ENCODE assay signal across 11 cellular contexts in genomic region chr1:228648647-228649383, GRCh38.
A peak's percentile ranks its signal among the peaks of the same experiment; 100 is the strongest.
DNase-seq lines count a peak whose midpoint lies in the region; ATAC-seq and TF ChIP-seq lines count a peak whose summit lies in the region.
"Had no signal": no experiment of that assay in that cellular context is flagged by ENCODE, and none has a peak within 500 bp of the region (broad histone marks: within the 10 kb centered on the region; RNA-seq: fewer than 3 reads in every experiment).

No MANE protein-coding gene starts in this region.

- ATAC-seq in naive thymus-derived CD8-positive, alpha-beta T cell: no peak

- POLR2A ChIA-PET in naive thymus-derived CD8-positive, alpha-beta T cell (lab: Charles Lee): no interaction called here

- DNase-seq in CD14-positive monocyte (ENCODE audit: low spot score) (no peak), HFFc6 (no peak), adipocyte (ENCODE audit: low read depth) (no peak), UCSD-AML1 (lab: John Stamatoyannopoulos, UW; ENCODE audit: unreplicated experiment) (no peak), cerebellar cortex (ENCODE audit: low spot score) (no peak), NCI-H2081 (lab: John Stamatoyannopoulos, UW) (no peak)
- DNase-seq in naive thymus-derived CD8-positive, alpha-beta T cell: no peak
- DNase-seq in activated effector memory CD4-positive, alpha-beta T cell treated with anti-CD3 and anti-CD28 coated beads, Interleukin-2, amount 50 U/mL, for 16 hours: no peak
- DNase-seq: hippocampal formation, NCI-H187, nucleus accumbens had no signal

- H3K4me1 Mint-ChIP-seq in CD14-positive monocyte (peaks cover 28% of the 10 kb centered on the region), HFFc6 (ENCODE audit: low read depth) (peaks cover 34% of the 10 kb centered on the region)
- H3K4me1 Mint-ChIP-seq in naive thymus-derived CD8-positive, alpha-beta T cell: peaks cover 19 to 35% (median 31%) of the 10 kb centered on the region in 4 donors

- peaks cover 20 to 29% of the 10 kb centered on the region in 2 donors for H3K36me3 Mint-ChIP-seq in CD14-positive monocyte
- no peaks in the 10 kb centered on the region for H3K36me3 Mint-ChIP-seq in HFFc6 (ENCODE audit: low read depth)
- peaks cover 0 to 3% (median 0%) of the 10 kb centered on the region in 3 donors for H3K36me3 Mint-ChIP-seq in naive thymus-derived CD8-positive, alpha-beta T cell

- peaks cover 16% of the 10 kb centered on the region for H3K27me3 ChIP-seq in adipocyte (replicated peaks; ENCODE audit: control insufficient read depth, insufficient read depth, low read length)

- intact Hi-C loops in CD14-positive monocyte (cut with micrococcal nuclease): no loop called here

- H3K4me1 ChIP-seq in adipocyte (ENCODE audit: control insufficient read depth, insufficient read depth, low read length): peaks cover 23% of the 10 kb centered on the region

- peaks cover 52 to 67% (median 61%) of the 10 kb centered on the region in 3 donors for H3K27me3 Mint-ChIP-seq in CD14-positive monocyte (ENCODE audit: low read depth in 3 of 3)
- peaks cover 8% of the 10 kb centered on the region for H3K27me3 Mint-ChIP-seq in HFFc6 (ENCODE audit: insufficient read depth)
- peaks cover 16 to 67% (median 50%) of the 10 kb centered on the region in 5 donors for H3K27me3 Mint-ChIP-seq in naive thymus-derived CD8-positive, alpha-beta T cell

- no peak overlapping the region for H3K27ac Mint-ChIP-seq in CD14-positive monocyte
- peak overlapping the region; percentile 86 for H3K27ac Mint-ChIP-seq in HFFc6
- peak overlapping the region in 2 of 10 donors; percentile 69 to 89 for H3K27ac Mint-ChIP-seq in naive thymus-derived CD8-positive, alpha-beta T cell

- H3K9me3 ChIP-seq in adipocyte (ENCODE audit: control insufficient read depth, low read length): no peaks in the 10 kb centered on the region

- no peaks in the 10 kb centered on the region for H3K36me3 ChIP-seq in adipocyte (ENCODE audit: control insufficient read depth, insufficient read depth, low read length, severe bottlenecking)

- H3K9me3 Mint-ChIP-seq in CD14-positive monocyte (peaks cover 0 to 24% (median 17%) of the 10 kb centered on the region in 7 donors), HFFc6 (no peaks in the 10 kb centered on the region)
- peaks cover 0 to 3% (median 0%) of the 10 kb centered on the region in 9 donors for H3K9me3 Mint-ChIP-seq in naive thymus-derived CD8-positive, alpha-beta T cell

- no peak overlapping the region for H3K9ac ChIP-seq in adipocyte (ENCODE audit: low read length)

- H3K4me3 Mint-ChIP-seq in CD14-positive monocyte: peak overlapping the region; percentile 92 to 100
- H3K4me3 Mint-ChIP-seq in HFFc6: peak overlapping the region; percentile 90
- H3K4me3 Mint-ChIP-seq in naive thymus-derived CD8-positive, alpha-beta T cell: peak overlapping the region; percentile 85 to 99 (median 93)

- peak overlapping the region; percentile 82 for H3K4me3 ChIP-seq in adipocyte (ENCODE audit: low read length)

- TF ChIP-seq CTCF in CD14-positive monocyte (IDR thresholded peaks at IDR 0.05): no peak
- no peak for TF ChIP-seq CTCF in HFFc6 (IDR thresholded peaks at IDR 0.05)
